ENCODE assay signal across 9 cellular contexts in genomic region chr1:26317612-26318337, GRCh38. TPM values are rescaled to one million over a fixed set of nuclear protein-coding genes. Genes with fewer than 3 reads are reported as not detected.
DNase-seq lines count a peak whose midpoint lies in the region; ATAC-seq, FAIRE-seq and TF ChIP-seq lines count a peak whose summit lies in the region.
"Had no signal": no experiment of that assay in that cellular context is flagged by ENCODE, and none has a peak within 500 bp of the region (broad histone marks: within the 10 kb centered on the region; RNA-seq: fewer than 3 reads in every experiment).

Gene CD52 (plus strand): TSS chr1:26317958. CDS start chr1:26318018, 60 bp downstream.

- POLR2A ChIA-PET in HepG2 (lab: Yijun Ruan, JAX): no interaction called here

- TF ChIP-seq CTCF in right lobe of liver (IDR thresholded peaks at IDR 0.05): no peak
- TF ChIP-seq CTCF in HepG2 (CRISPR knock-in tag; IDR thresholded peaks at IDR 0.05): no peak
- TF ChIP-seq CTCF in BE2C (IDR thresholded peaks at IDR 0.05; ENCODE audit: low read depth, low read length): no peak

- BruUV-seq in HepG2 (replicated peaks; lab: Mats Ljungman, UMichigan): no TSS peak

- in situ Hi-C loops in HepG2 (cut with HindIII; ENCODE audit: extremely low pct_ligation_motif_present, low pct_unique_long_range_greater_than_20kb): no loop called here

- no peak for FAIRE-seq in HepG2 (lab: Jason Lieb, UNC)

- CTCF ChIA-PET in HepG2 (lab: Yijun Ruan, JAX; ENCODE audit: low intra/inter-chr PET ratio, low total read pairs): no interaction called here

- H3K4me2 ChIP-seq in HepG2 (ENCODE audit: low read depth, low read length): no peak within 1 kb of the TSS

- WGBS in right lobe of liver (ENCODE audit: insufficient coverage, low coverage, low lambda C conversion rate, missing lambda C conversion rate): 52% methylated on average over 9 of the region's 12 CpGs
- WGBS in HepG2 (ENCODE audit: low lambda C conversion rate): 60% methylated on average over 10 of the region's 12 CpGs

- intact Hi-C loops in right lobe of liver (cut with DNase I) (no loop called here), HepG2 (cut with micrococcal nuclease; ENCODE audit: unreplicated experiment) (no loop called here)

- H3K4me1 ChIP-seq in right lobe of liver: no peaks in the 10 kb centered on the region
- H3K4me1 ChIP-seq in HepG2 (ENCODE audit: insufficient read depth, low read length): peaks cover 15% of the 10 kb centered on the region; the same call in 1 of the 2 replicates
- H3K4me1 ChIP-seq in BE2C: no peaks in the 10 kb centered on the region

- H3K9me3 ChIP-seq in right lobe of liver (no peaks in the 10 kb centered on the region), HepG2 (ENCODE audit: low read length) (no peaks in the 10 kb centered on the region), BE2C (no peaks in the 10 kb centered on the region)

- H2AFZ ChIP-seq in HepG2 (ENCODE audit: low read length): no peak within 1 kb of the TSS

- H3K27ac ChIP-seq in right lobe of liver: peak within 1 kb of the TSS; percentile 8 to 22 (median 10)
- no peak within 1 kb of the TSS for H3K27ac ChIP-seq in HepG2 (ENCODE audit: extremely low read length, insufficient read depth, low read length)

- no peak for ATAC-seq in right lobe of liver
- no peak for ATAC-seq in HepG2

- TF ChIP-seq POLR2A in right lobe of liver (IDR thresholded peaks at IDR 0.05): no peak
- no peak for TF ChIP-seq POLR2A in HepG2 (IDR thresholded peaks at IDR 0.05; ENCODE audit: insufficient read depth in 1 of 2, low read depth in 2 of 2, low read length in 2 of 2)

- no peak within 1 kb of the TSS for H3K9ac ChIP-seq in HepG2 (ENCODE audit: insufficient read depth, low read depth, low read length)

- H3K36me3 ChIP-seq in right lobe of liver (no peaks in the 10 kb centered on the region), HepG2 (replicated peaks in 1 of 2; ENCODE audit: control insufficient read depth in 1 of 2, insufficient read depth in 2 of 2, low read length in 2 of 2) (no peaks in the 10 kb centered on the region), BE2C (no peaks in the 10 kb centered on the region)

- H3K79me2 ChIP-seq in HepG2 (ENCODE audit: insufficient read depth, low read length): no peaks in the 10 kb centered on the region

- no peak for TF ChIP-seq RAD21 in HepG2 (CRISPR knock-in tag; IDR thresholded peaks at IDR 0.05)

- peak within 1 kb of the TSS in 1 of 3 donors; percentile 35 for H3K4me3 ChIP-seq in right lobe of liver
- H3K4me3 ChIP-seq in HepG2 (replicated peaks in 1 of 3; ENCODE audit: insufficient read depth in 1 of 3, low read depth in 2 of 3, low read length in 3 of 3): no peak within 1 kb of the TSS
- H3K4me3 ChIP-seq in BE2C (ENCODE audit: low read depth, low read length): no peak within 1 kb of the TSS

- H4K20me1 ChIP-seq in HepG2 (ENCODE audit: insufficient read depth, low read length): no peaks in the 10 kb centered on the region

- no peak for TF ChIP-seq EP300 in HepG2 (IDR thresholded peaks at IDR 0.05; ENCODE audit: low read depth in 2 of 2, low read length in 2 of 2)
- TF ChIP-seq EP300 in HepG2 (CRISPR knock-in tag; IDR thresholded peaks at IDR 0.05; ENCODE audit: borderline replicate concordance): no peak

- DNase-seq in right lobe of liver: no peak
- no peak for DNase-seq in HepG2 (ENCODE audit: low spot score)
- DNase-seq in UCSD-AML1 (lab: John Stamatoyannopoulos, UW; ENCODE audit: unreplicated experiment): peak; percentile 64
- peak; percentile 69 for DNase-seq in effector CD4-positive, alpha-beta T cell
- peak; percentile 48 to 80 for DNase-seq in stimulated activated CD4-positive, alpha-beta T cell treated with anti-CD3 and anti-CD28 coated beads, Interleukin-4, amount 100 ng/mL, for 4 hours
- no peak for DNase-seq in NCI-H1436 (lab: John Stamatoyannopoulos, UW)
- DNase-seq in BE2C: no peak
- no peak for DNase-seq in kidney tubule cell (ENCODE audit: low spot score)

- H3K27me3 ChIP-seq in right lobe of liver (no peaks in the 10 kb centered on the region), HepG2 (ENCODE audit: control insufficient read depth in 1 of 2, insufficient read depth in 2 of 2, low read length in 2 of 2) (no peaks in the 10 kb centered on the region), BE2C (0 out of 2 replicates have a peak, but pooled peaks cover 3% of the 10 kb centered on the region)

TF ChIP-seq in HepG2, 621 proteins besides CTCF, POLR2A, EP300 and RAD21 (continues in another document):
- TF ChIP-seq ZNF225 (CRISPR knock-in tag; IDR thresholded peaks at IDR 0.05): no peak
- TF ChIP-seq ZNF263 (CRISPR knock-in tag; IDR thresholded peaks at IDR 0.05): no peak
- TF ChIP-seq MYNN (CRISPR knock-in tag; IDR thresholded peaks at IDR 0.05; ENCODE audit: low read depth): no peak
- no peak for TF ChIP-seq HIC2 (CRISPR knock-in tag; IDR thresholded peaks at IDR 0.05; ENCODE audit: low read depth)
- no peak for TF ChIP-seq ZBTB39 (CRISPR knock-in tag; IDR thresholded peaks at IDR 0.05)
- TF ChIP-seq NR2C2 (CRISPR knock-in tag; IDR thresholded peaks at IDR 0.05; ENCODE audit: borderline replicate concordance): no peak
- TF ChIP-seq ZNF691 (CRISPR knock-in tag; IDR thresholded peaks at IDR 0.05; ENCODE audit: borderline replicate concordance, low read depth): no peak
- no peak for TF ChIP-seq SMAD9 (CRISPR knock-in tag; IDR thresholded peaks at IDR 0.05)
- TF ChIP-seq SALL2 (CRISPR knock-in tag; IDR thresholded peaks at IDR 0.05): no peak
- TF ChIP-seq GFI1 (CRISPR knock-in tag; IDR thresholded peaks at IDR 0.05; ENCODE audit: borderline replicate concordance): no peak
- no peak for TF ChIP-seq CBX2 (IDR thresholded peaks at IDR 0.05; ENCODE audit: low read depth, low read length)
- TF ChIP-seq CBX2 (CRISPR knock-in tag; IDR thresholded peaks at IDR 0.05; ENCODE audit: low read depth): no peak
- TF ChIP-seq SIN3B (IDR thresholded peaks at IDR 0.05; ENCODE audit: low read length): no peak
- TF ChIP-seq DNMT1 (CRISPR knock-in tag; IDR thresholded peaks at IDR 0.05): no peak
- no peak for TF ChIP-seq MEIS2 (CRISPR knock-in tag; IDR thresholded peaks at IDR 0.05)

RNA-seq across cellular contexts. Expression of gene CD52, which starts in this region (rescaled TPM):
- total RNA-seq in right lobe of liver (10 to 100 TPM in 2 of 6 experiments, 1 to 10 TPM in 4; 2.8 to 17.6 (median 8.5) TPM), HepG2 (2016; rRNA removed; fragmentation: Illumina TruSeq; extraction: Trizol) (not detected in 2 replicates)
- not detected in 2 replicates for total RNA-seq in HepG2 (2016; cell fraction: cytosol; rRNA removed; fragmentation: Illumina TruSeq; extraction: Trizol; ENCODE audit: low read depth)
- total RNA-seq in HepG2 (2016; cell fraction: insoluble cytoplasmic fraction; rRNA removed; fragmentation: Illumina TruSeq; extraction: Trizol): not detected in 2 replicates
- total RNA-seq in HepG2 (2016; cell fraction: membrane; rRNA removed; fragmentation: Illumina TruSeq; extraction: Trizol): not detected in 2 replicates
- not detected in 2 replicates for total RNA-seq in HepG2 (2016; cell fraction: nucleus; rRNA removed; fragmentation: Illumina TruSeq; extraction: Trizol)
- 0.32 and 0.93 TPM in 2 replicates for polyA plus RNA-seq in HepG2 (2011; rRNA removed)
- polyA plus RNA-seq in HepG2 (2011; cell fraction: cytosol; rRNA removed): 0.81 TPM in 2 replicates
- polyA plus RNA-seq in HepG2 (2011; cell fraction: nucleus; rRNA removed): not detected in 2 replicates
- polyA plus RNA-seq in HepG2 (2012): not detected in 2 replicates
- not detected in 2 replicates for polyA plus RNA-seq in HepG2 (2016; cell fraction: cytosol; fragmentation: Illumina TruSeq; extraction: Trizol; ENCODE audit: low read depth)
- not detected in 2 replicates for polyA plus RNA-seq in HepG2 (2016; cell fraction: insoluble cytoplasmic fraction; fragmentation: Illumina TruSeq; extraction: Trizol; ENCODE audit: low read depth)
- not detected in 2 replicates for polyA plus RNA-seq in HepG2 (2016; cell fraction: membrane; fragmentation: Illumina TruSeq; extraction: Trizol; ENCODE audit: low read depth)
- not detected in 2 replicates for polyA plus RNA-seq in HepG2 (2016; cell fraction: nucleus; fragmentation: Illumina TruSeq; extraction: Trizol; ENCODE audit: insufficient read depth, low read depth)
- polyA minus RNA-seq in HepG2 (2011; rRNA and poly(A)+ RNA removed; ENCODE audit: low replicate concordance): 0.44 and 1.2 TPM in 2 replicates
- polyA minus RNA-seq in HepG2 (2011; cell fraction: cytosol; rRNA and poly(A)+ RNA removed): not detected in 2 replicates
- not detected in 2 replicates for polyA minus RNA-seq in HepG2 (2011; cell fraction: nucleus; rRNA and poly(A)+ RNA removed)
- not detected for polyA plus RNA-seq in BE2C (2012; ENCODE audit: insufficient read depth, insufficient read length, low read depth)
- polyA plus RNA-seq: BJ had no signal

Comparison
In these comparisons a context has a peak if more than half of its experiments do, and no peak if none do; other contexts are left out.
1. DNase-seq: peak in UCSD-AML1 (single experiment), effector CD4-positive, alpha-beta T cell (single experiment) and stimulated activated CD4-positive, alpha-beta T cell treated with anti-CD3 and anti-CD28 coated beads, Interleukin-4, amount 100 ng/mL, for 4 hours (2 of 2); none in right lobe of liver (0 of 3), HepG2 (single experiment), NCI-H1436 (single experiment), BE2C (single experiment) and kidney tubule cell (single experiment).